In genomic region chr10:36342781-36343180, GRCh38 we compare ENCODE assay signal across 21 cellular contexts.
DNase-seq lines count a peak whose midpoint lies in the region; ATAC-seq, FAIRE-seq and TF ChIP-seq lines count a peak whose summit lies in the region.
"Had no signal": no experiment of that assay in that cellular context is flagged by ENCODE, and none has a peak within 500 bp of the region (broad histone marks: within the 10 kb centered on the region; RNA-seq: fewer than 3 reads in every experiment).

No MANE protein-coding gene starts in this region.

- no peak overlapping the region for H3K27ac ChIP-seq in A549
- no peak overlapping the region for H3K27ac ChIP-seq in GM23338 (ENCODE audit: low read depth)
- H3K27ac ChIP-seq in K562 (ENCODE audit: extremely low read depth, low read depth, low read length), result no peak overlapping the region
- H3K27ac ChIP-seq: BLaER1 treated with 17β-estradiol and CSF1 and Interleukin-3, amounts not matched to agents 10 nM and 100 nM; C4-2B had no signal

- TF ChIP-seq POLR2A in A549 (IDR thresholded peaks at IDR 0.05; ENCODE audit: low read length) (no peak), K562 (conservative IDR thresholded peaks at IDR 0.05) (no peak)

- H3K9me3 ChIP-seq in A549 (no peaks in the 10 kb centered on the region), K562 (replicated peaks; ENCODE audit: control insufficient read depth, insufficient read depth, low read depth, low read length) (no peaks in the 10 kb centered on the region)
- H3K9me3 ChIP-seq: BLaER1 treated with 17β-estradiol and CSF1 and Interleukin-3, amounts not matched to agents 10 nM and 100 nM; Caco-2 had no signal

- no peaks in the 10 kb centered on the region for H3K9me1 ChIP-seq in K562 (ENCODE audit: control insufficient read depth, insufficient read depth, low read length)

- H3K36me3 ChIP-seq in GM23338 (ENCODE audit: insufficient read depth), result no peaks in the 10 kb centered on the region
- no peaks in the 10 kb centered on the region for H3K36me3 ChIP-seq in K562 (ENCODE audit: control insufficient read depth, insufficient read depth, low read length)
- H3K36me3 ChIP-seq: BLaER1 treated with 17β-estradiol and CSF1 and Interleukin-3, amounts not matched to agents 10 nM and 100 nM had no signal

- TF ChIP-seq CTCF in A549 (IDR thresholded peaks at IDR 0.05) (no peak), GM23338 (conservative IDR thresholded peaks at IDR 0.05; ENCODE audit: low read depth in 2 of 2) (no peak), K562 (IDR thresholded peaks at IDR 0.05 in 2 of 3, conservative IDR thresholded peaks at IDR 0.05 in 1 of 3; ENCODE audit: insufficient read depth in 2 of 3, low read depth in 1 of 3, low read length in 3 of 3) (no peak), progenitor cell of endocrine pancreas (IDR thresholded peaks at IDR 0.05; ENCODE audit: unreplicated experiment) (no peak)

- no peak overlapping the region for H3K9ac ChIP-seq in K562 (ENCODE audit: insufficient read depth in 1 of 2, low read depth in 2 of 2, low read length in 2 of 2)
- H3K9ac ChIP-seq: BLaER1 treated with 17β-estradiol and CSF1 and Interleukin-3, amounts not matched to agents 10 nM and 100 nM had no signal

- H3K27me3 Mint-ChIP-seq in GM23338 (ENCODE audit: insufficient read depth, low read depth, poor library complexity), result no peaks in the 10 kb centered on the region
- H3K27me3 Mint-ChIP-seq in progenitor cell of endocrine pancreas, result no peaks in the 10 kb centered on the region
- H3K27me3 Mint-ChIP-seq: B cell; CD4-positive, alpha-beta T cell had no signal

- no peak for TF ChIP-seq EP300 in A549 (IDR thresholded peaks at IDR 0.05)
- TF ChIP-seq EP300 in K562 (IDR thresholded peaks at IDR 0.05; ENCODE audit: low read length), result no peak

- TF ChIP-seq RAD21 in A549 (conservative IDR thresholded peaks at IDR 0.05 in 1 of 2, IDR thresholded peaks at IDR 0.05 in 1 of 2) (no peak), K562 (CRISPR knock-in tag; conservative IDR thresholded peaks at IDR 0.05 in 1 of 2, IDR thresholded peaks at IDR 0.05 in 1 of 2) (no peak)

- in situ Hi-C loops in K562 (cut with MboI), result no loop called here

- no TSS peak for BruUV-seq in K562 (replicated peaks; lab: Mats Ljungman, UMichigan)

- ATAC-seq in A549, result no peak
- ATAC-seq in GM23338, result no peak
- ATAC-seq in K562, result no peak
- ATAC-seq: CD8-positive, alpha-beta T cell had no signal

- no peak for DNase-seq in A549 (ENCODE audit: low read depth in 1 of 2, low spot score in 1 of 2)
- DNase-seq in GM23338 (ENCODE audit: low spot score), result no peak
- no peak for DNase-seq in K562 (ENCODE audit: extremely low read depth in 1 of 4, low spot score in 3 of 4)
- no peak for DNase-seq in stimulated activated CD4-positive, alpha-beta T cell treated with anti-CD3 and anti-CD28 coated beads, Interleukin-2, amount 100 ng/mL, for 24 hours
- DNase-seq in progenitor cell of endocrine pancreas (ENCODE audit: low spot score, unreplicated experiment), result no peak
- DNase-seq: 8988T; AML-193; Caco-2; Calu3; CD4-positive, alpha-beta T cell; CD8-positive, alpha-beta T cell; DMS79 treated with DMSO at 0.1 percent for 48 hours; GF-D8 had no signal

- CTCF ChIA-PET in A549 (lab: Yijun Ruan, JAX), result no interaction called here
- CTCF ChIA-PET in K562 (lab: Yijun Ruan, JAX; ENCODE audit: low intra/inter-chr PET ratio), result no interaction called here

- H3F3A ChIP-seq in GM23338 (replicated peaks; ENCODE audit: low read depth), result no peaks in the 10 kb centered on the region

- H3K4me3 ChIP-seq in A549, result no peak overlapping the region
- H3K4me3 ChIP-seq in GM23338, result no peak overlapping the region
- H3K4me3 ChIP-seq in K562, result no peak overlapping the region
- H3K4me3 ChIP-seq: BLaER1 treated with 17β-estradiol and CSF1 and Interleukin-3, amounts not matched to agents 10 nM and 100 nM had no signal

- H4K20me1 ChIP-seq in GM23338 (replicated peaks; ENCODE audit: insufficient read depth), result no peaks in the 10 kb centered on the region
- H4K20me1 ChIP-seq in K562 (replicated peaks; ENCODE audit: control insufficient read depth, insufficient read depth, low read length), result no peaks in the 10 kb centered on the region
- H4K20me1 ChIP-seq: BLaER1 treated with 17β-estradiol and CSF1 and Interleukin-3, amounts not matched to agents 10 nM and 100 nM had no signal

- H2AFZ ChIP-seq in GM23338 (0 out of 2 replicates have a peak overlapping the region, but pooled peaks have one; percentile 23), K562 (ENCODE audit: low read depth, low read length) (no peak overlapping the region)

- H3K4me1 ChIP-seq in A549, result no peaks in the 10 kb centered on the region
- no peaks in the 10 kb centered on the region for H3K4me1 ChIP-seq in GM23338 (ENCODE audit: insufficient read depth)
- no peaks in the 10 kb centered on the region for H3K4me1 ChIP-seq in K562 (replicated peaks in 1 of 2; ENCODE audit: control insufficient read depth in 2 of 2, insufficient read depth in 2 of 2, low read length in 2 of 2)
- H3K4me1 ChIP-seq: BLaER1 treated with 17β-estradiol and CSF1 and Interleukin-3, amounts not matched to agents 10 nM and 100 nM; Caco-2 had no signal

- no peaks in the 10 kb centered on the region for H3K79me2 ChIP-seq in GM23338 (replicated peaks; ENCODE audit: insufficient read depth)
- H3K79me2 ChIP-seq in K562 (ENCODE audit: control insufficient read depth, insufficient read depth, low read length), result no peaks in the 10 kb centered on the region

- H3K36me3 Mint-ChIP-seq in GM23338 (ENCODE audit: low read depth), result no peaks in the 10 kb centered on the region
- H3K36me3 Mint-ChIP-seq in progenitor cell of endocrine pancreas (ENCODE audit: insufficient read depth), result no peaks in the 10 kb centered on the region
- H3K36me3 Mint-ChIP-seq: CD8-positive, alpha-beta T cell had no signal

- peaks cover 9% of the 10 kb centered on the region; the same call in 1 of the 2 replicates for H3K9me2 ChIP-seq in GM23338 (ENCODE audit: insufficient read depth)

- no peaks in the 10 kb centered on the region for H3K4me1 Mint-ChIP-seq in GM23338
- peaks cover 2% of the 10 kb centered on the region for H3K4me1 Mint-ChIP-seq in progenitor cell of endocrine pancreas (ENCODE audit: low read depth)
- H3K4me1 Mint-ChIP-seq: B cell had no signal

- 46% methylated on average over 2 of the region's 2 CpGs for WGBS in A549 (ENCODE audit: missing lambda C conversion rate)
- 5% methylated on average over 2 of the region's 2 CpGs for WGBS in K562 (ENCODE audit: insufficient coverage, low coverage, missing lambda C conversion rate)

- intact Hi-C loops in K562 (cut with micrococcal nuclease), result no loop called here

- H3K4me2 ChIP-seq in A549, result no peak overlapping the region
- H3K4me2 ChIP-seq in GM23338, result no peak overlapping the region
- no peak overlapping the region for H3K4me2 ChIP-seq in K562 (ENCODE audit: insufficient read depth, low read length)
- H3K4me2 ChIP-seq: BLaER1 treated with 17β-estradiol and CSF1 and Interleukin-3, amounts not matched to agents 10 nM and 100 nM had no signal

- H3K27me3 ChIP-seq in GM23338 (ENCODE audit: insufficient read depth), result no peaks in the 10 kb centered on the region
- H3K27me3 ChIP-seq in K562 (ENCODE audit: control insufficient read depth in 2 of 2, insufficient read depth in 2 of 2, low read length in 2 of 2), result no peaks in the 10 kb centered on the region
- H3K27me3 ChIP-seq: BLaER1 treated with 17β-estradiol and CSF1 and Interleukin-3, amounts not matched to agents 10 nM and 100 nM had no signal

- POLR2A ChIA-PET in A549 (lab: Yijun Ruan, JAX), result no interaction called here
- POLR2A ChIA-PET in K562 (lab: Yijun Ruan, JAX), result no interaction called here

- FAIRE-seq in A549 (lab: Jason Lieb, UNC) (no peak), K562 (lab: Jason Lieb, UNC) (no peak)
- FAIRE-seq: A204.1, D721Med, G401.6, GM12891, GM19239 had no signal

- no peaks in the 10 kb centered on the region for H3K9me3 Mint-ChIP-seq in GM23338
- H3K9me3 Mint-ChIP-seq in progenitor cell of endocrine pancreas (ENCODE audit: low read depth), result no peaks in the 10 kb centered on the region

- H3K27ac Mint-ChIP-seq in GM23338 (no peak overlapping the region), progenitor cell of endocrine pancreas (no peak overlapping the region)
- H3K27ac Mint-ChIP-seq: B cell; CD4-positive, alpha-beta T cell; CD8-positive, alpha-beta T cell had no signal

- H3K4me3 Mint-ChIP-seq in GM23338, result no peak overlapping the region
- H3K4me3 Mint-ChIP-seq in progenitor cell of endocrine pancreas (ENCODE audit: low read depth), result no peak overlapping the region
- H3K4me3 Mint-ChIP-seq: B cell; CD4-positive, alpha-beta T cell; CD8-positive, alpha-beta T cell had no signal

TF ChIP-seq in A549, 52 proteins besides CTCF, POLR2A, EP300 and RAD21:
- TF ChIP-seq NPAS2 (CRISPR knock-in tag; IDR thresholded peaks at IDR 0.05; ENCODE audit: borderline replicate concordance), result no peak
- TF ChIP-seq MAFK (IDR thresholded peaks at IDR 0.05; ENCODE audit: partially characterized antibody), result peak; percentile 66

TF ChIP-seq in GM23338, 12 proteins besides CTCF, POLR2A, EP300 and RAD21 (continues in another document):
- no peak for TF ChIP-seq NANOG (IDR thresholded peaks at IDR 0.05; ENCODE audit: borderline replicate concordance)
- TF ChIP-seq POLR2AphosphoS5 (IDR thresholded peaks at IDR 0.05; ENCODE audit: low read depth), result no peak

Comparison
In these comparisons a context has a peak if more than half of its experiments do, and no peak if none do; other contexts are left out.
1. Of the 35 proteins assayed by ChIP-seq in both K562 and A549: peak only in K562: none; only in A549: MAFK; in both: none; in neither: 34.